Comparison of ENCODE assay signal across 17 cellular contexts in genomic region chr4:95627004-95627403, GRCh38.
DNase-seq lines count a peak whose midpoint lies in the region; ATAC-seq and TF ChIP-seq lines count a peak whose summit lies in the region.
"Had no signal": no experiment of that assay in that cellular context is flagged by ENCODE, and none has a peak within 500 bp of the region (broad histone marks: within the 10 kb centered on the region; RNA-seq: fewer than 3 reads in every experiment).

No MANE protein-coding gene starts in this region.

- in situ Hi-C loops in brain microvascular endothelial cell (cut with HindIII; ENCODE audit: low pct_ligation_motif_present, low sequenced_read_pairs) = no loop called here

- ATAC-seq in foreskin keratinocyte (peak; percentile 48), GM19324 (IDR thresholded peaks at IDR 0.05; ENCODE audit: low FRiP score, unreplicated experiment) (no peak), GM19328 (IDR thresholded peaks at IDR 0.05; ENCODE audit: unreplicated experiment) (no peak)
- ATAC-seq: A549 had no signal

- DNase-seq in NCI-H82 (lab: John Stamatoyannopoulos, UW) = peak; percentile 3
- no peak for DNase-seq in NCI-H82 treated with DMSO at 0.1 percent for 48 hours (lab: John Stamatoyannopoulos, UW; ENCODE audit: unreplicated experiment)
- DNase-seq in brain microvascular endothelial cell = peak; percentile 41
- DNase-seq in foreskin keratinocyte = peak in 1 of 2 donors; percentile 43
- no peak for DNase-seq in effector memory CD4-positive, alpha-beta T cell
- DNase-seq: AML-193; CD4-positive, alpha-beta T cell; DMS79 treated with DMSO at 0.1 percent for 48 hours; GF-D8; GM23248; HCEC 1CT had no signal

- H3K27me3 ChIP-seq in brain microvascular endothelial cell (replicated peaks) = no peaks in the 10 kb centered on the region
- no peaks in the 10 kb centered on the region for H3K27me3 ChIP-seq in foreskin keratinocyte
- no peaks in the 10 kb centered on the region for H3K27me3 ChIP-seq in effector memory CD4-positive, alpha-beta T cell (replicated peaks; ENCODE audit: control insufficient read depth, insufficient read depth, low read length, poor library complexity, severe bottlenecking)

- TF ChIP-seq CTCF in brain microvascular endothelial cell (IDR thresholded peaks at IDR 0.05; ENCODE audit: low read depth, low read length, missing control alignments) (no peak), foreskin keratinocyte (conservative IDR thresholded peaks at IDR 0.05) (no peak)

- H3K9me3 ChIP-seq in effector memory CD4-positive, alpha-beta T cell (ENCODE audit: control insufficient read depth, low read length) = no peaks in the 10 kb centered on the region
- H3K9me3 ChIP-seq: A549 had no signal

- H3K4me3 ChIP-seq in brain microvascular endothelial cell (ENCODE audit: low read depth, low read length) = no peak overlapping the region
- H3K4me3 ChIP-seq in effector memory CD4-positive, alpha-beta T cell (ENCODE audit: insufficient read depth, low read depth, low read length, poor library complexity, severe bottlenecking) = no peak overlapping the region
- H3K4me3 ChIP-seq: A549, GM23248 had no signal

- H3K27ac ChIP-seq in brain microvascular endothelial cell (no peak overlapping the region), foreskin keratinocyte (no peak overlapping the region)
- H3K27ac ChIP-seq in effector memory CD4-positive, alpha-beta T cell (ENCODE audit: insufficient read depth, low read length, poor library complexity, severe bottlenecking) = no peak overlapping the region
- H3K27ac ChIP-seq: 22Rv1, A549, C4-2B, GM23248, HL-60 had no signal

- no peaks in the 10 kb centered on the region for H3K36me3 ChIP-seq in brain microvascular endothelial cell (replicated peaks)
- H3K36me3 ChIP-seq in effector memory CD4-positive, alpha-beta T cell (ENCODE audit: control insufficient read depth, insufficient read depth, low read length) = no peaks in the 10 kb centered on the region

- H3K4me1 ChIP-seq in foreskin keratinocyte = peaks cover 7% of the 10 kb centered on the region
- H3K4me1 ChIP-seq in effector memory CD4-positive, alpha-beta T cell (ENCODE audit: control insufficient read depth, insufficient read depth, low read length, poor library complexity, severe bottlenecking) = no peaks in the 10 kb centered on the region
- H3K4me1 ChIP-seq: A549 had no signal

Comparison
In these comparisons a context has a peak if more than half of its experiments do, and no peak if none do; other contexts are left out.
1. DNase-seq: peak in NCI-H82 (single experiment) and brain microvascular endothelial cell (single experiment); none in NCI-H82 treated with DMSO at 0.1 percent for 48 hours (single experiment) and effector memory CD4-positive, alpha-beta T cell (0 of 3).